In genomic region chr5:95424526-95424925, GRCh38 we compare ENCODE assay signal across 17 cellular contexts. TPM values are rescaled to one million over a fixed set of nuclear protein-coding genes. Genes with fewer than 3 reads are reported as not detected.
"Had no signal": no experiment of that assay in that cellular context is flagged by ENCODE, and none has a peak within 500 bp of the region (broad histone marks: within the 10 kb centered on the region; RNA-seq: fewer than 3 reads in every experiment).

No MANE protein-coding gene starts in this region.

- H3K36me3 Mint-ChIP-seq: activated naive CD8-positive, alpha-beta T cell treated with anti-CD3 and anti-CD28 coated beads, Interleukin-2, amount 10 ng/mL, durations not matched to agents 7 days and 5 days; stimulated activated memory B cell treated with anti-CD40 and anti-IgM and Interleukin-4, amounts not matched to agents 10 μg/mL and 1 μg/mL and 100 μg/mL, for 72 hours had no signal

- ATAC-seq: esophagus mucosa; psoas muscle; right lobe of liver; stimulated activated memory B cell treated with anti-CD40 and anti-IgM and Interleukin-4, amounts not matched to agents 10 μg/mL and 1 μg/mL and 100 μg/mL, for 72 hours had no signal

- H3K9me3 Mint-ChIP-seq: activated CD4-positive, alpha-beta memory T cell treated with anti-CD3 and anti-CD28 coated beads, Interleukin-2, amount 10 ng/mL, durations not matched to agents 7 days and 5 days; activated naive CD8-positive, alpha-beta T cell treated with anti-CD3 and anti-CD28 coated beads, Interleukin-2, amount 10 ng/mL, durations not matched to agents 7 days and 5 days; nephron progenitor cell; stimulated activated memory B cell treated with anti-CD40 and anti-IgM and Interleukin-4, amounts not matched to agents 10 μg/mL and 1 μg/mL and 100 μg/mL, for 72 hours had no signal

- H3K27ac Mint-ChIP-seq: activated CD4-positive, alpha-beta memory T cell treated with anti-CD3 and anti-CD28 coated beads, Interleukin-2, amount 10 ng/mL, durations not matched to agents 7 days and 5 days; activated naive CD8-positive, alpha-beta T cell treated with anti-CD3 and anti-CD28 coated beads, Interleukin-2, amount 10 ng/mL, durations not matched to agents 7 days and 5 days; nephron progenitor cell; stimulated activated memory B cell treated with anti-CD40 and anti-IgM and Interleukin-4, amounts not matched to agents 10 μg/mL and 1 μg/mL and 100 μg/mL, for 72 hours had no signal

- H3K27me3 ChIP-seq: breast epithelium, right lobe of liver, transverse colon had no signal

- H3K4me1 Mint-ChIP-seq: activated CD4-positive, alpha-beta memory T cell treated with anti-CD3 and anti-CD28 coated beads, Interleukin-2, amount 10 ng/mL, durations not matched to agents 7 days and 5 days; activated naive CD8-positive, alpha-beta T cell treated with anti-CD3 and anti-CD28 coated beads, Interleukin-2, amount 10 ng/mL, durations not matched to agents 7 days and 5 days; nephron progenitor cell had no signal

- H3K27ac ChIP-seq: breast epithelium, psoas muscle, right lobe of liver, transverse colon had no signal

- H3K9me3 ChIP-seq: breast epithelium, psoas muscle, right lobe of liver, transverse colon had no signal

- H3K4me1 ChIP-seq: breast epithelium, psoas muscle, right lobe of liver, transverse colon had no signal

- DNase-seq: activated CD4-positive, alpha-beta memory T cell treated with anti-CD3 and anti-CD28 coated beads, Interleukin-2, amount 10 ng/mL, durations not matched to agents 7 days and 5 days; activated gamma-delta T cell treated with Interleukin-2 at 50 U/mL for 16 hours; activated naive CD8-positive, alpha-beta T cell treated with anti-CD3 and anti-CD28 coated beads, Interleukin-2, amount 10 ng/mL, durations not matched to agents 7 days and 5 days; activated T-cell treated with anti-CD3 and anti-CD28 coated beads, Interleukin-2, amount 50 U/mL, for 48 hours; anterior cingulate cortex; hypothalamus; nephron progenitor cell; psoas muscle; right lobe of liver; transverse colon had no signal

- H3K4me3 Mint-ChIP-seq: activated CD4-positive, alpha-beta memory T cell treated with anti-CD3 and anti-CD28 coated beads, Interleukin-2, amount 10 ng/mL, durations not matched to agents 7 days and 5 days; activated naive CD8-positive, alpha-beta T cell treated with anti-CD3 and anti-CD28 coated beads, Interleukin-2, amount 10 ng/mL, durations not matched to agents 7 days and 5 days; nephron progenitor cell; stimulated activated memory B cell treated with anti-CD40 and anti-IgM and Interleukin-4, amounts not matched to agents 10 μg/mL and 1 μg/mL and 100 μg/mL, for 72 hours had no signal

- H3K4me3 ChIP-seq: breast epithelium, psoas muscle, right lobe of liver, transverse colon had no signal

- H3K36me3 ChIP-seq: breast epithelium, right lobe of liver, transverse colon had no signal

RNA-seq across cellular contexts. Expression of gene FAM81B, which starts 33.4 kb away (rescaled TPM):
- total RNA-seq: activated CD4-positive, alpha-beta memory T cell treated with anti-CD3 and anti-CD28 coated beads, Interleukin-2, amount 10 ng/mL, durations not matched to agents 7 days and 5 days; activated naive CD8-positive, alpha-beta T cell treated with anti-CD3 and anti-CD28 coated beads, Interleukin-2, amount 10 ng/mL, durations not matched to agents 7 days and 5 days; dermis microvascular lymphatic vessel endothelial cell; esophagus mucosa; lower leg skin; mesenteric fat pad; psoas muscle; right lobe of liver; subcutaneous adipose tissue; transverse colon had no signal
